ENCODE assay signal across 1 cellular context in genomic region chrX:43703211-43703791, GRCh38.
TF ChIP-seq lines count a peak whose summit lies in the region.

No MANE protein-coding gene starts in this region.

TF ChIP-seq in HEK293, 187 proteins besides CTCF, POLR2A, EP300 and RAD21 (continued from another document):
- TF ChIP-seq ZNF600 (tag by site-specific recombination; IDR thresholded peaks at IDR 0.05): peak; percentile 76
- no peak for TF ChIP-seq ZNF175 (tag by site-specific recombination; IDR thresholded peaks at IDR 0.05)
- no peak for TF ChIP-seq IKZF3 (tag by site-specific recombination; IDR thresholded peaks at IDR 0.05)
- TF ChIP-seq ZNF792 (tag by site-specific recombination; IDR thresholded peaks at IDR 0.05): no peak
- TF ChIP-seq GLI2 (tag by site-specific recombination; IDR thresholded peaks at IDR 0.05; ENCODE audit: borderline replicate concordance, low read depth): peak; percentile 59; the same call in 1 of the 2 replicates
- TF ChIP-seq ZNF292 (tag by site-specific recombination; IDR thresholded peaks at IDR 0.05; ENCODE audit: borderline replicate concordance, low read depth): no peak
- peak; percentile 43; the same call in 1 of the 2 replicates for TF ChIP-seq PRDM1 (tag by site-specific recombination; IDR thresholded peaks at IDR 0.05)
- TF ChIP-seq TRIM28 (IDR thresholded peaks at IDR 0.05; ENCODE audit: borderline replicate concordance, low read length): peak; percentile 90
- TF ChIP-seq ZNF707 (tag by site-specific recombination; IDR thresholded peaks at IDR 0.05): no peak
- TF ChIP-seq KLF10 (tag by site-specific recombination; IDR thresholded peaks at IDR 0.05): peak; percentile 67; the same call in 1 of the 2 replicates
- TF ChIP-seq PRDM6 (tag by site-specific recombination; IDR thresholded peaks at IDR 0.05): peak; percentile 75
- TF ChIP-seq ZNF692 (tag by site-specific recombination; IDR thresholded peaks at IDR 0.05): no peak
- no peak for TF ChIP-seq ZNF398 (tag by site-specific recombination; IDR thresholded peaks at IDR 0.05)
- TF ChIP-seq FEZF1 (tag by site-specific recombination; IDR thresholded peaks at IDR 0.05): peak; percentile 85
- TF ChIP-seq INSM2 (tag by site-specific recombination; IDR thresholded peaks at IDR 0.05): peak; percentile 55; the same call in 1 of the 2 replicates
- no peak for TF ChIP-seq SALL2 (tag by site-specific recombination; IDR thresholded peaks at IDR 0.05; ENCODE audit: borderline replicate concordance)
- TF ChIP-seq ZSCAN4 (tag by site-specific recombination; IDR thresholded peaks at IDR 0.05): 0 out of 2 replicates have a peak, but pooled peaks have one; percentile 31
- TF ChIP-seq ATF2 (tag by site-specific recombination; IDR thresholded peaks at IDR 0.05; ENCODE audit: low read depth): 0 out of 2 replicates have a peak, but pooled peaks have one; percentile 29
